9 cellular contexts compared by ENCODE assay signal in genomic region chr1:194052514-194053333, GRCh38.
DNase-seq lines count a peak whose midpoint lies in the region; ATAC-seq, FAIRE-seq and TF ChIP-seq lines count a peak whose summit lies in the region.
"Had no signal": no experiment of that assay in that cellular context is flagged by ENCODE, and none has a peak within 500 bp of the region (broad histone marks: within the 10 kb centered on the region; RNA-seq: fewer than 3 reads in every experiment).

No MANE protein-coding gene starts in this region.

- peak overlapping the region; percentile 19 for H3K27ac ChIP-seq in KOPT-K1 (ENCODE audit: low read depth, low read length, poor library complexity, severe bottlenecking)
- H3K27ac ChIP-seq in pancreas, result no peak overlapping the region

- intact Hi-C loops in pancreas (cut with DNase I), result no loop called here

- H3K36me3 ChIP-seq in KOPT-K1 (ENCODE audit: insufficient read depth, low read length), result no peaks in the 10 kb centered on the region
- no peaks in the 10 kb centered on the region for H3K36me3 ChIP-seq in pancreas

- FAIRE-seq in pancreas (lab: Jason Lieb, UNC), result no peak

- no peaks in the 10 kb centered on the region for H3K9me3 ChIP-seq in KOPT-K1 (ENCODE audit: insufficient read depth, low read length, poor library complexity, severe bottlenecking)
- no peaks in the 10 kb centered on the region for H3K9me3 ChIP-seq in pancreas
- H3K9me3 ChIP-seq: Caco-2 had no signal

- peaks cover 0 to 9% (median 8%) of the 10 kb centered on the region in 3 donors for H3K4me1 ChIP-seq in pancreas

- peak; percentile 77 for ATAC-seq in GM18867 (IDR thresholded peaks at IDR 0.05; ENCODE audit: unreplicated experiment)
- peak; percentile 62 for ATAC-seq in GM21576 (IDR thresholded peaks at IDR 0.05; ENCODE audit: unreplicated experiment)
- ATAC-seq in pancreas, result no peak
- ATAC-seq in GM19463 (IDR thresholded peaks at IDR 0.05; ENCODE audit: unreplicated experiment), result no peak

- no peaks in the 10 kb centered on the region for H3K27me3 ChIP-seq in pancreas

- peak; percentile 47 for DNase-seq in glomerular visceral epithelial cell (ENCODE audit: extremely low spot score)
- DNase-seq in pancreas, result no peak
- DNase-seq in NCI-H2107 treated with DMSO at 0.1 percent for 48 hours (lab: John Stamatoyannopoulos, UW; ENCODE audit: unreplicated experiment), result no peak
- no peak for DNase-seq in GF-D8 (lab: John Stamatoyannopoulos, UW)
- DNase-seq: Caco-2 had no signal

- 94 to 100% methylated on average over 2 of the region's 2 CpGs for WGBS in pancreas, 2 donors

- H3K4me3 ChIP-seq in pancreas, result no peak overlapping the region

- no peak for TF ChIP-seq CTCF in pancreas (IDR thresholded peaks at IDR 0.05)

Comparison
In these comparisons a context has a peak if more than half of its experiments do, and no peak if none do; other contexts are left out.
1. ATAC-seq: peak in GM18867 (single experiment) and GM21576 (single experiment); none in pancreas (0 of 4) and GM19463 (single experiment).